In genomic region chr7:33719059-33719581, GRCh38 we compare ENCODE assay signal across 15 cellular contexts.
A peak's percentile ranks its signal among the peaks of the same experiment; 100 is the strongest.
DNase-seq lines count a peak whose midpoint lies in the region; ATAC-seq and TF ChIP-seq lines count a peak whose summit lies in the region.
"Had no signal": no experiment of that assay in that cellular context is flagged by ENCODE, and none has a peak within 500 bp of the region (broad histone marks: within the 10 kb centered on the region; RNA-seq: fewer than 3 reads in every experiment).

No MANE protein-coding gene starts in this region.

- no peak overlapping the region for H2AFZ ChIP-seq in hepatocyte

- H3K36me3 Mint-ChIP-seq in endodermal cell (ENCODE audit: low read depth), result no peaks in the 10 kb centered on the region

- H3K4me2 ChIP-seq in hepatocyte, result no peak overlapping the region

- H3K4me1 ChIP-seq in endodermal cell (ENCODE audit: control insufficient read depth, insufficient read depth, low read length), result peaks cover 17% of the 10 kb centered on the region
- H3K4me1 ChIP-seq in psoas muscle, result peaks cover 11% of the 10 kb centered on the region
- H3K4me1 ChIP-seq in transverse colon, result no peaks in the 10 kb centered on the region
- H3K4me1 ChIP-seq in hepatocyte (ENCODE audit: insufficient read depth), result peaks cover 13% of the 10 kb centered on the region
- H3K4me1 ChIP-seq: right lobe of liver had no signal

- no peak overlapping the region for H3K9ac ChIP-seq in endodermal cell (ENCODE audit: extremely low read depth, low read length, poor library complexity, severe bottlenecking)

- H3K27ac ChIP-seq in endodermal cell (ENCODE audit: low read depth, low read length) (no peak overlapping the region), psoas muscle (peak overlapping the region; percentile 46), transverse colon (no peak overlapping the region), hepatocyte (no peak overlapping the region)
- H3K27ac ChIP-seq: right lobe of liver had no signal

- H3K27me3 Mint-ChIP-seq in endodermal cell (ENCODE audit: insufficient read depth), result peaks cover 6% of the 10 kb centered on the region

- no peak overlapping the region for H3K27ac Mint-ChIP-seq in endodermal cell

- H3K36me3 ChIP-seq in endodermal cell (ENCODE audit: control insufficient read depth, insufficient read depth, low read length), result no peaks in the 10 kb centered on the region
- no peaks in the 10 kb centered on the region for H3K36me3 ChIP-seq in psoas muscle (ENCODE audit: insufficient read depth in 1 of 2, low read depth in 1 of 2)
- H3K36me3 ChIP-seq in transverse colon, result no peaks in the 10 kb centered on the region
- no peaks in the 10 kb centered on the region for H3K36me3 ChIP-seq in hepatocyte (replicated peaks; ENCODE audit: insufficient read depth, low read depth)
- H3K36me3 ChIP-seq: right lobe of liver had no signal

- H3K4me3 ChIP-seq in endodermal cell (ENCODE audit: low read length) (no peak overlapping the region), psoas muscle (no peak overlapping the region), transverse colon (no peak overlapping the region), hepatocyte (no peak overlapping the region)
- H3K4me3 ChIP-seq: right lobe of liver had no signal

- no peak for TF ChIP-seq EP300 in transverse colon (IDR thresholded peaks at IDR 0.05; ENCODE audit: low read depth)

- no peak for TF ChIP-seq CTCF in endodermal cell (conservative IDR thresholded peaks at IDR 0.05)
- no peak for TF ChIP-seq CTCF in psoas muscle (IDR thresholded peaks at IDR 0.05)
- TF ChIP-seq CTCF in transverse colon (IDR thresholded peaks at IDR 0.05), result no peak
- no peak for TF ChIP-seq CTCF in hepatocyte (IDR thresholded peaks at IDR 0.05; ENCODE audit: poor library complexity)

- DNase-seq in Ammon's horn (ENCODE audit: low spot score) (peak; percentile 56), endodermal cell (peak; percentile 22), left kidney (ENCODE audit: low read depth, low spot score) (peak; percentile 63), psoas muscle (peak; percentile 58 to 69), transverse colon (no peak), T-helper 9 cell (no peak), Kasumi-1 (lab: John Stamatoyannopoulos, UW) (no peak), hepatocyte (ENCODE audit: low spot score) (no peak)
- DNase-seq: activated CD8-positive, alpha-beta memory T cell treated with anti-CD3 and anti-CD28 coated beads, Interleukin-2, amount 50 U/mL, for 48 hours; Calu3; cortex of kidney; NCI-H1417; right lobe of liver; stimulated activated naive CD4-positive, alpha-beta T cell had no signal

- H3K79me2 ChIP-seq in hepatocyte, result no peaks in the 10 kb centered on the region

- no peak overlapping the region for H3K4me3 Mint-ChIP-seq in endodermal cell

- H3K9me2 ChIP-seq in hepatocyte (replicated peaks; ENCODE audit: insufficient read depth), result no peaks in the 10 kb centered on the region

- peaks cover 43% of the 10 kb centered on the region for H3K4me1 Mint-ChIP-seq in endodermal cell

- ATAC-seq in psoas muscle, result peak; percentile 56 to 74 (median 67)
- ATAC-seq: esophagus mucosa had no signal

- in situ Hi-C loops in transverse colon (cut with MboI; ENCODE audit: low pct_ligation_motif_present in 1 of 4, low pct_unique_long_range_greater_than_20kb in 1 of 4, low sequenced_read_pairs in 3 of 4), result no loop called here

- TF ChIP-seq POLR2A in transverse colon (IDR thresholded peaks at IDR 0.05), result no peak

- WGBS in endodermal cell (ENCODE audit: insufficient coverage in 1 of 2, insufficient read length in 1 of 2), 2 experiments, result 94 to 95% methylated on average over 5 of the region's 5 CpGs
- whole genome bisulfite sequencing in psoas muscle, 3 donors, result 33 to 50% (median 39%) methylated on average over 5 of the region's 5 CpGs
- 74 to 80% methylated on average over 1 to 5 of the region's 5 CpGs for WGBS in transverse colon (ENCODE audit: low coverage in 1 of 2), 2 donors
- WGBS in hepatocyte (ENCODE audit: low lambda C conversion rate, missing lambda C conversion rate), result 89% methylated on average over 5 of the region's 5 CpGs

- intact Hi-C loops in psoas muscle (cut with DNase I) (loop anchor here in 1 of 2 donors (10.0 kb wide), 1 partner anchor 264 kb away; no protein-coding TSS in a partner anchor), transverse colon (cut with DNase I; ENCODE audit: low total_unique reads) (no loop called here)

- H3K27me3 ChIP-seq in endodermal cell (ENCODE audit: control insufficient read depth, insufficient read depth, low read length, poor library complexity, severe bottlenecking) (no peaks in the 10 kb centered on the region), psoas muscle (ENCODE audit: insufficient read depth in 3 of 3, low read length in 2 of 3) (no peaks in the 10 kb centered on the region), transverse colon (no peaks in the 10 kb centered on the region), hepatocyte (peaks cover 4% of the 10 kb centered on the region)
- H3K27me3 ChIP-seq: right lobe of liver had no signal

- H3K9me3 Mint-ChIP-seq in endodermal cell, result no peaks in the 10 kb centered on the region

- H3K9me3 ChIP-seq in endodermal cell (ENCODE audit: control insufficient read depth, low read length) (peaks cover 13% of the 10 kb centered on the region), psoas muscle (no peaks in the 10 kb centered on the region), transverse colon (no peaks in the 10 kb centered on the region), hepatocyte (ENCODE audit: low read depth) (no peaks in the 10 kb centered on the region)
- H3K9me3 ChIP-seq: right lobe of liver had no signal

- no peaks in the 10 kb centered on the region for H4K20me1 ChIP-seq in hepatocyte (ENCODE audit: insufficient read depth, poor library complexity, severe bottlenecking)

Comparison
In these comparisons a context has a peak if more than half of its experiments do, and no peak if none do; other contexts are left out.
1. DNase-seq: peak in Ammon's horn (single experiment), endodermal cell (single experiment), left kidney (single experiment) and psoas muscle (2 of 2); none in transverse colon (single experiment), T-helper 9 cell (single experiment), Kasumi-1 (0 of 2) and hepatocyte (single experiment).